In the genomic region with DNA sequence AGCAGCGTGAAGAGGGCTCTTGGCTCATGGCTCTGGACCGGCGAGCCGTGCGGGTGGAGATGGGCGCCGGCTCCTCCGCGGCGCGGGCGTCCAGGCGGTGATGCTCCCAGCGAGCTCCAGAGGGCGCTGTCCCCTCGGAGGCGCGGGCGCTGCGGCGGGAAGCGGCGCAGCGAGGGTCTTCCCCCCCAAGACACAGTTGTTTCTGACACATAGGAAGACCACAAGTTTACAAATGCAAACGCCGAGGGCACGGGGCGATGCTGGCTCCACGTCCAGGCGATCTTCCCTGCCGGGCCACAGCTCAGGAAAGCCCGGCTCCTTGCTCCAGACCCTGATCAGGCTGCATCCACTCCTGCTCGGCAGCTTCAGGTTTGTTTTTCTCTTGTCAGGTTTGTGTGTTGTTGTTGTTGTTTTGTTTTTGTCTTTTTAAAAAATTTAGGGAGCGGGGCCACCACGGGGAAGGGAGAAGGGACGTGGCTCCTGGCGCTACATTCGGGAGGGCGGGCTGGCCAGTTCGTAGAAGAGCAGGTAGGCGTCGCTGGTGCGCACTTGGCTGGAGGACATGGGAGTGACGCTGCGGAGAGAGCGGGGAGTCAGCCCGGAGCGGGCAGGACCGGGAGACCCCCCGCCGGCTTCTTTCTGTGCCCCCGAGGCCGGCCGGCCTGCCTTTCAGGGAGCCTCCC, we compare ENCODE assay signal across 8 cellular contexts. TPM values are rescaled to one million over a fixed set of nuclear protein-coding genes. Genes with fewer than 3 reads are reported as not detected.
A peak's percentile ranks its signal among the peaks of the same experiment; 100 is the strongest.
DNase-seq lines count a peak whose midpoint lies in the region; ATAC-seq and TF ChIP-seq lines count a peak whose summit lies in the region.

No MANE protein-coding gene starts in this region.

- H4K20me1 ChIP-seq in BLaER1 treated with 17β-estradiol and CSF1 and Interleukin-3, amounts not matched to agents 10 nM and 100 nM = no peaks in the 10 kb centered on the region; a peak in 1 of 22 replicates

- no peak for TF ChIP-seq POLR2A in NB4 (IDR thresholded peaks at IDR 0.05; ENCODE audit: extremely low read depth, insufficient read length)

- peak overlapping the region; percentile 47 to 77 (median 68); a peak in 20 of 22 replicates for H3K9ac ChIP-seq in BLaER1 treated with 17β-estradiol and CSF1 and Interleukin-3, amounts not matched to agents 10 nM and 100 nM

- peak overlapping the region in 2 of 11 experiments; percentile 10 to 46; a peak in 1 of 22 replicates for H3K27ac ChIP-seq in BLaER1 treated with 17β-estradiol and CSF1 and Interleukin-3, amounts not matched to agents 10 nM and 100 nM
- H3K27ac ChIP-seq in layer of hippocampus (ENCODE audit: low read depth, low read length) = peak overlapping the region; percentile 53

- H3K36me3 Mint-ChIP-seq in chondrocyte (ENCODE audit: low read depth) = peaks cover 8% of the 10 kb centered on the region

- peaks cover 10% of the 10 kb centered on the region for H3K27me3 Mint-ChIP-seq in chondrocyte (ENCODE audit: low read depth)

- DNase-seq in NB4 (ENCODE audit: low read depth) (peak; percentile 82), chondrocyte (ENCODE audit: low spot score) (peak; percentile 94), HuH-7.5 (ENCODE audit: low spot score) (no peak)
- peak; percentile 63 to 69 for DNase-seq in activated CD4-positive, alpha-beta T cell treated with anti-CD3 and anti-CD28 coated beads for 4 hours
- DNase-seq in stimulated activated CD4-positive, alpha-beta T cell treated with anti-CD3 and anti-CD28 coated beads, Interleukin-2, amount 100 ng/mL, for 24 hours = peak; percentile 74 to 81

- 0 out of 22 replicates have a peak, but pooled peaks cover 0 to 7% (median 0%) of the 10 kb centered on the region in 11 experiments for H3K36me3 ChIP-seq in BLaER1 treated with 17β-estradiol and CSF1 and Interleukin-3, amounts not matched to agents 10 nM and 100 nM

- H3K4me1 ChIP-seq in BLaER1 treated with 17β-estradiol and CSF1 and Interleukin-3, amounts not matched to agents 10 nM and 100 nM = peaks cover 37 to 49% (median 41%) of the 10 kb centered on the region in 10 experiments

- peaks cover 21% of the 10 kb centered on the region for H3K4me1 Mint-ChIP-seq in chondrocyte (ENCODE audit: low read depth)

- H3K4me3 Mint-ChIP-seq in chondrocyte (ENCODE audit: unreplicated experiment) = peak overlapping the region; percentile 85

- H3K27ac Mint-ChIP-seq in chondrocyte (ENCODE audit: unreplicated experiment) = no peak overlapping the region

- peak; percentile 58 for ATAC-seq in GM21717 (IDR thresholded peaks at IDR 0.05; ENCODE audit: unreplicated experiment)

- TF ChIP-seq CTCF in NB4 (IDR thresholded peaks at IDR 0.05; ENCODE audit: low read depth, low read length) (peak; percentile 82), chondrocyte (IDR thresholded peaks at IDR 0.05) (peak; percentile 98)

- peaks cover 0 to 14% (median 7%) of the 10 kb centered on the region in 11 experiments; a peak in 10 of 22 replicates for H3K27me3 ChIP-seq in BLaER1 treated with 17β-estradiol and CSF1 and Interleukin-3, amounts not matched to agents 10 nM and 100 nM
- no peaks in the 10 kb centered on the region for H3K27me3 ChIP-seq in layer of hippocampus (ENCODE audit: control insufficient read depth, insufficient read depth, low read length)

- H3K9me3 ChIP-seq in BLaER1 treated with 17β-estradiol and CSF1 and Interleukin-3, amounts not matched to agents 10 nM and 100 nM (replicated peaks in 1 of 11) = no peaks in the 10 kb centered on the region

- peak overlapping the region; percentile 84 to 98 (median 93) for H3K4me2 ChIP-seq in BLaER1 treated with 17β-estradiol and CSF1 and Interleukin-3, amounts not matched to agents 10 nM and 100 nM

- peak overlapping the region; percentile 55 to 73 (median 60) for H3K4me3 ChIP-seq in BLaER1 treated with 17β-estradiol and CSF1 and Interleukin-3, amounts not matched to agents 10 nM and 100 nM
- H3K4me3 ChIP-seq in NB4 (ENCODE audit: low read depth, low read length) = peak overlapping the region; percentile 60

- no peaks in the 10 kb centered on the region for H3K9me3 Mint-ChIP-seq in chondrocyte (ENCODE audit: low read depth)

RNA-seq across cellular contexts. Expression of a gene that starts 10.0 kb away (rescaled TPM):
- not detected in 3 replicates for total RNA-seq in chondrocyte

RNA-seq across cellular contexts. Expression of a gene that starts 15.8 kb away (rescaled TPM):
- 16.2 to 67.2 TPM (median 67.1 TPM) in 3 replicates for total RNA-seq in chondrocyte

RNA-seq across cellular contexts. Expression of a gene that starts 22.2 kb away (rescaled TPM):
- total RNA-seq in chondrocyte = 22.8 to 26.0 TPM (median 24.3 TPM) in 3 replicates

RNA-seq across cellular contexts. Expression of a gene that starts 25.0 kb away (rescaled TPM):
- 2.1 to 4.1 TPM (median 3.6 TPM) in 3 replicates for total RNA-seq in chondrocyte

RNA-seq across cellular contexts. Expression of a gene that starts 39.6 kb away (rescaled TPM):
- 170 to 527 TPM (median 509 TPM) in 3 replicates for total RNA-seq in chondrocyte
